ENCODE assay signal across 8 cellular contexts in the genomic region with DNA sequence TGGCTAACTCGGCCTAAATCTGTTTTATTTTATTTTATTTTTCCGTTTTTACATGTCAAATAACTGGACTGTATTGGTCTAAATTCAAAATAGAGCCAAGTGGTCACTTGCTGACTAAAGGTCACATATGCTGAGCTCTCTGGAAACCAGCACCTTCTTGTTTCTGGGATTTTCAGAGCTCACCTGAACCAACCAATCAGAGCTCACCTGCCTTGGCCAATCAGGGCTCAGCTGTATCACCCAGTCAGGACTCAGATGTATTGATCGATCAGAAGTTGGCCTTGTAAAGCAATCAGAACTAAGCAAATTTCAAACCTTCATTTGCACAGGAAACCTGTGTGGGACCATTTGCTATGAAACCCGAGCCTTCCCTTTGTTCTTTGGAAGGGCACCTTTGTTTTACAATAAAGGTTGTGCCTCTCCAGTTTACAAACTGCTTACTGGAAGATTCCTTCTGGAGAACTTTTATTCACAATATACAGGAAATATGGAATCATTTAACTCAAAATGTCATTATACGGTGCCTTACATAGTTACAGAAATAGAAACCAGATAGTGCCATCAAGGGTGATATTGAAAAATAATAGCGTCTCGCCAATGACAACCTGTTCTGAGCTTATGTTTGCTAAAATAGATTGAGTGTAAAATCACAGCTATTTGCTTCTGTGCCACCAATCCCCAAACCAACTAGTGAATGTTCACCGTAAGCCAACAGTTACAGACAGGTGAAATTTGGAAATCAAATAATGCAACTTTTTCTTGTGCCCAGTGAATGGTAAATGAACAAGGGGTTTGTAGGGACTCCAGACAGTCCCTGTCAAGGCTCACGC. TPM values are rescaled to one million over a fixed set of nuclear protein-coding genes. Genes with fewer than 3 reads are reported as not detected.
A peak's percentile ranks its signal among the peaks of the same experiment; 100 is the strongest.
DNase-seq lines count a peak whose midpoint lies in the region; ATAC-seq, FAIRE-seq and TF ChIP-seq lines count a peak whose summit lies in the region.

No MANE protein-coding gene starts in this region.

- DNase-seq in GM12892 (ENCODE audit: insufficient read length) (no peak), NCI-H2196 (lab: John Stamatoyannopoulos, UW; ENCODE audit: unreplicated experiment) (peak; percentile 52), pancreas (peak in 4 of 6 donors; percentile 45 to 70 (median 58)), gastrocnemius medialis (no peak), BE2C (no peak)
- no peak for DNase-seq in effector memory CD4-positive, alpha-beta T cell

- FAIRE-seq in GM12892 (lab: Jason Lieb, UNC) (peak; percentile 83), pancreas (lab: Jason Lieb, UNC) (no peak)

- WGBS in pancreas, 2 donors: 19% methylated on average over 9 of the region's 9 CpGs

- H3K36me3 ChIP-seq in effector memory CD4-positive, alpha-beta T cell (ENCODE audit: control insufficient read depth, insufficient read depth, low read length): no peaks in the 10 kb centered on the region
- H3K36me3 ChIP-seq in pancreas (no peaks in the 10 kb centered on the region), gastrocnemius medialis (no peaks in the 10 kb centered on the region), BE2C (no peaks in the 10 kb centered on the region)

- H3K27me3 ChIP-seq in effector memory CD4-positive, alpha-beta T cell (replicated peaks; ENCODE audit: control insufficient read depth, insufficient read depth, low read length, poor library complexity, severe bottlenecking): no peaks in the 10 kb centered on the region
- H3K27me3 ChIP-seq in pancreas (no peaks in the 10 kb centered on the region), gastrocnemius medialis (peaks cover 10 to 15% (median 15%) of the 10 kb centered on the region in 3 donors), BE2C (peaks cover 4% of the 10 kb centered on the region)

- peak; percentile 67 to 79 (median 75) for ATAC-seq in pancreas
- ATAC-seq in gastrocnemius medialis: no peak
- no peak for ATAC-seq in GM21737 (IDR thresholded peaks at IDR 0.05; ENCODE audit: unreplicated experiment)
- no peak for ATAC-seq in HG03045 (IDR thresholded peaks at IDR 0.05; ENCODE audit: unreplicated experiment)

- peaks cover 15% of the 10 kb centered on the region for H3K4me1 ChIP-seq in effector memory CD4-positive, alpha-beta T cell (ENCODE audit: control insufficient read depth, insufficient read depth, low read length, poor library complexity, severe bottlenecking)
- H3K4me1 ChIP-seq in pancreas: peaks cover 6 to 22% (median 7%) of the 10 kb centered on the region in 3 donors
- no peaks in the 10 kb centered on the region for H3K4me1 ChIP-seq in gastrocnemius medialis
- no peaks in the 10 kb centered on the region for H3K4me1 ChIP-seq in BE2C

- intact Hi-C loops in pancreas (cut with DNase I): loop anchor here in 1 of 3 donors (5.0 kb wide), 1 partner anchor 41 kb away; no protein-coding TSS in a partner anchor
- intact Hi-C loops in gastrocnemius medialis (cut with DNase I; ENCODE audit: low total_unique reads): no loop called here

- no peaks in the 10 kb centered on the region for H3K9me3 ChIP-seq in effector memory CD4-positive, alpha-beta T cell (ENCODE audit: control insufficient read depth, low read length)
- H3K9me3 ChIP-seq in pancreas: no peaks in the 10 kb centered on the region
- no peaks in the 10 kb centered on the region for H3K9me3 ChIP-seq in gastrocnemius medialis
- no peaks in the 10 kb centered on the region for H3K9me3 ChIP-seq in BE2C

- in situ Hi-C loops in gastrocnemius medialis (cut with MboI; ENCODE audit: low sequenced_read_pairs in 4 of 4): no loop called here

- TF ChIP-seq POLR2A in GM12892 (IDR thresholded peaks at IDR 0.05; ENCODE audit: low read depth, low read length) (no peak), gastrocnemius medialis (IDR thresholded peaks at IDR 0.05) (no peak)

- TF ChIP-seq CTCF in pancreas (IDR thresholded peaks at IDR 0.05): no peak
- no peak for TF ChIP-seq CTCF in gastrocnemius medialis (IDR thresholded peaks at IDR 0.05 in 4 of 5, conservative IDR thresholded peaks at IDR 0.05 in 1 of 5)
- no peak for TF ChIP-seq CTCF in BE2C (IDR thresholded peaks at IDR 0.05; ENCODE audit: low read depth, low read length)

- peak overlapping the region; percentile 47 for H3K4me3 ChIP-seq in effector memory CD4-positive, alpha-beta T cell (ENCODE audit: insufficient read depth, low read depth, low read length, poor library complexity, severe bottlenecking)
- H3K4me3 ChIP-seq in pancreas (peak overlapping the region in 3 of 4 donors; percentile 56 to 69 (median 63)), gastrocnemius medialis (no peak overlapping the region), BE2C (ENCODE audit: low read depth, low read length) (no peak overlapping the region)

- peak overlapping the region; percentile 23 for H3K27ac ChIP-seq in effector memory CD4-positive, alpha-beta T cell (ENCODE audit: insufficient read depth, low read length, poor library complexity, severe bottlenecking)
- H3K27ac ChIP-seq in pancreas (peak overlapping the region in 3 of 4 donors; percentile 57 to 93 (median 87)), gastrocnemius medialis (no peak overlapping the region)

RNA-seq across cellular contexts. Expression of a gene that starts 17.3 kb away (rescaled TPM):
- 34.7 TPM for polyA plus RNA-seq in GM12892 (2012; ENCODE audit: missing spikeins)
- 10 to 100 TPM; 15.9 to 37.6 (median 23.4) TPM for total RNA-seq in pancreas
- 10 to 100 TPM; 28.2 to 31.4 TPM for polyA plus RNA-seq in pancreas
- total RNA-seq in gastrocnemius medialis: 1 to 10 TPM in 3 of 4 donors, under 1 TPM in 1; 0.32 to 1.3 (median 1.2) TPM
- 0.26 TPM for polyA plus RNA-seq in BE2C (2012; ENCODE audit: insufficient read depth, insufficient read length, low read depth)

RNA-seq across cellular contexts. Expression of a gene that starts 29.1 kb away (rescaled TPM):
- polyA plus RNA-seq in GM12892 (2012; ENCODE audit: missing spikeins): not detected
- total RNA-seq in pancreas (1 to 10 TPM in 3 of 6 donors, under 1 TPM in 2, not detected in 1; 0.37 to 3.1 (median 1.4) TPM), gastrocnemius medialis (under 1 TPM in 2 of 4 donors, not detected in 2; 0.51 to 0.91 TPM)
- 1 to 10 TPM in 1 of 2 donors, under 1 TPM in 1; 0.65 to 1.6 TPM for polyA plus RNA-seq in pancreas
- polyA plus RNA-seq in BE2C (2012; ENCODE audit: insufficient read depth, insufficient read length, low read depth): not detected

Comparison
In these comparisons a context has a peak if more than half of its experiments do, and no peak if none do; other contexts are left out.
1. DNase-seq: peak in NCI-H2196 (single experiment) and pancreas (4 of 6); none in GM12892 (single experiment), effector memory CD4-positive, alpha-beta T cell (0 of 3), gastrocnemius medialis (0 of 2) and BE2C (single experiment).
2. H3K27ac ChIP-seq: peak in effector memory CD4-positive, alpha-beta T cell (single experiment) and pancreas (3 of 4); none in gastrocnemius medialis (0 of 4).
3. H3K4me3 ChIP-seq: peak in effector memory CD4-positive, alpha-beta T cell (single experiment) and pancreas (3 of 4); none in gastrocnemius medialis (0 of 4) and BE2C (single experiment).
4. ATAC-seq: peak in pancreas (4 of 4); none in gastrocnemius medialis (0 of 2), GM21737 (single experiment) and HG03045 (single experiment).
5. RNA of a gene that starts 17.3 kb away (total RNA-seq): 15.9 to 37.6 TPM in pancreas; 0.32 to 1.3 TPM in gastrocnemius medialis; every median in the first group is over 4 times any median in the second.